22 cellular contexts compared by ENCODE assay signal in genomic region chr16:5354645-5355044, GRCh38.
A peak's percentile ranks its signal among the peaks of the same experiment; 100 is the strongest.
DNase-seq lines count a peak whose midpoint lies in the region; ATAC-seq and TF ChIP-seq lines count a peak whose summit lies in the region.
"Had no signal": no experiment of that assay in that cellular context is flagged by ENCODE, and none has a peak within 500 bp of the region (broad histone marks: within the 10 kb centered on the region; RNA-seq: fewer than 3 reads in every experiment).

No MANE protein-coding gene starts in this region.

- H3K4me3 ChIP-seq in BE2C (ENCODE audit: low read depth, low read length) (no peak overlapping the region), thyroid gland (replicated peaks in 1 of 3) (no peak overlapping the region), lower lobe of right lung (no peak overlapping the region)
- H3K4me3 ChIP-seq: A549, GM12878, GM23338, HAP-1 had no signal

- H3K4me1 ChIP-seq in BE2C: peaks cover 2% of the 10 kb centered on the region; the same call in 1 of the 2 replicates
- H3K4me1 ChIP-seq in thyroid gland: no peaks in the 10 kb centered on the region
- no peaks in the 10 kb centered on the region for H3K4me1 ChIP-seq in lower lobe of right lung
- H3K4me1 ChIP-seq: A549, HAP-1 had no signal

- H3K27me3 ChIP-seq in BE2C (no peaks in the 10 kb centered on the region), thyroid gland (no peaks in the 10 kb centered on the region), lower lobe of right lung (ENCODE audit: low read depth) (no peaks in the 10 kb centered on the region)

- no peaks in the 10 kb centered on the region for H3K4me1 Mint-ChIP-seq in natural killer cell
- H3K4me1 Mint-ChIP-seq: CD4-positive, alpha-beta memory T cell had no signal

- ATAC-seq in natural killer cell: no peak
- no peak for ATAC-seq in lower lobe of right lung
- ATAC-seq: A549, GM12878, GM23338 had no signal

- H3K36me3 Mint-ChIP-seq in natural killer cell: no peaks in the 10 kb centered on the region
- H3K36me3 Mint-ChIP-seq: CD4-positive, alpha-beta memory T cell had no signal

- peak; percentile 48 for DNase-seq in BE2C
- DNase-seq in NCI-H82 (lab: John Stamatoyannopoulos, UW): peak; percentile 90
- peak; percentile 51 for DNase-seq in RPMI8226
- DNase-seq in thyroid gland: peak; percentile 33 to 42
- no peak for DNase-seq in natural killer cell
- DNase-seq in NCI-H1436 treated with DMSO at 0.1 percent for 48 hours (lab: John Stamatoyannopoulos, UW): no peak
- no peak for DNase-seq in lower lobe of right lung
- DNase-seq: ACHN; AML-193; C1 segment of cervical spinal cord; Calu3; CD4-positive, alpha-beta memory T cell; COR-L47; DMS53; EL; GDM1; HFFc6 had no signal

- no peaks in the 10 kb centered on the region for H3K9me3 Mint-ChIP-seq in natural killer cell
- H3K9me3 Mint-ChIP-seq: GM23338 had no signal

- H3K27ac Mint-ChIP-seq in natural killer cell: no peak overlapping the region
- H3K27ac Mint-ChIP-seq: CD4-positive, alpha-beta memory T cell; GM23338; HFFc6 had no signal

- TF ChIP-seq CTCF in BE2C (IDR thresholded peaks at IDR 0.05; ENCODE audit: low read depth, low read length): no peak
- no peak for TF ChIP-seq CTCF in thyroid gland (IDR thresholded peaks at IDR 0.05)
- no peak for TF ChIP-seq CTCF in natural killer cell (IDR thresholded peaks at IDR 0.05)
- no peak for TF ChIP-seq CTCF in lower lobe of right lung (IDR thresholded peaks at IDR 0.05)

- peaks cover 6 to 15% of the 10 kb centered on the region in 2 donors for H3K27me3 Mint-ChIP-seq in natural killer cell (ENCODE audit: low read depth in 2 of 2)

- no peaks in the 10 kb centered on the region for H3K36me3 ChIP-seq in BE2C
- H3K36me3 ChIP-seq in thyroid gland: no peaks in the 10 kb centered on the region
- no peaks in the 10 kb centered on the region for H3K36me3 ChIP-seq in lower lobe of right lung
- H3K36me3 ChIP-seq: HAP-1 had no signal

- H3K4me3 Mint-ChIP-seq in natural killer cell: no peak overlapping the region
- H3K4me3 Mint-ChIP-seq: CD4-positive, alpha-beta memory T cell; GM23338; HFFc6 had no signal

- no peaks in the 10 kb centered on the region for H3K9me3 ChIP-seq in BE2C
- no peaks in the 10 kb centered on the region for H3K9me3 ChIP-seq in thyroid gland
- H3K9me3 ChIP-seq in lower lobe of right lung: no peaks in the 10 kb centered on the region
- H3K9me3 ChIP-seq: A549, HAP-1 had no signal

- H3K27ac ChIP-seq in thyroid gland (no peak overlapping the region), lower lobe of right lung (no peak overlapping the region)
- H3K27ac ChIP-seq: 22Rv1, A549 had no signal

- TF ChIP-seq POLR2A in thyroid gland (IDR thresholded peaks at IDR 0.05): no peak

- 41 to 63% methylated on average over 5 of the region's 5 CpGs for WGBS in thyroid gland, 2 donors

- intact Hi-C loops in thyroid gland (cut with DNase I) (no loop called here), natural killer cell (cut with micrococcal nuclease) (no loop called here), lower lobe of right lung (cut with DNase I) (no loop called here)

Comparison
In these comparisons a context has a peak if more than half of its experiments do, and no peak if none do; other contexts are left out.
1. DNase-seq: peak in BE2C (single experiment), NCI-H82 (single experiment), RPMI8226 (single experiment) and thyroid gland (2 of 2); none in natural killer cell (single experiment), NCI-H1436 treated with DMSO at 0.1 percent for 48 hours (single experiment) and lower lobe of right lung (single experiment).